7 cellular contexts compared by ENCODE assay signal in genomic region chr18:48007955-48008701, GRCh38.
DNase-seq lines count a peak whose midpoint lies in the region; ATAC-seq and TF ChIP-seq lines count a peak whose summit lies in the region.

No MANE protein-coding gene starts in this region.

- H3K9me3 ChIP-seq in parathyroid adenoma (ENCODE audit: control insufficient read depth, low read length): no peaks in the 10 kb centered on the region
- no peaks in the 10 kb centered on the region for H3K9me3 ChIP-seq in aorta (ENCODE audit: control insufficient read depth, low read length)

- no peaks in the 10 kb centered on the region for H3K79me2 ChIP-seq in parathyroid adenoma

- peaks cover 4% of the 10 kb centered on the region for H3K4me1 ChIP-seq in parathyroid adenoma
- no peaks in the 10 kb centered on the region for H3K4me1 ChIP-seq in aorta (ENCODE audit: control insufficient read depth in 1 of 2, insufficient read depth in 2 of 2, low read length in 2 of 2)

- H2AFZ ChIP-seq in parathyroid adenoma: peak overlapping the region; percentile 99

- intact Hi-C loops in aorta (cut with DNase I): loop anchor here in 1 of 2 donors (2.0 to 10.0 kb wide), 2 partner anchors 75 to 123 kb away; no protein-coding TSS in a partner anchor

- H3K36me3 ChIP-seq in parathyroid adenoma (ENCODE audit: control insufficient read depth, insufficient read depth, low read length) (no peaks in the 10 kb centered on the region), aorta (ENCODE audit: control insufficient read depth in 1 of 2, insufficient read depth in 2 of 2, low read length in 1 of 2) (no peaks in the 10 kb centered on the region)

- H3K4me3 ChIP-seq in GM12875 (ENCODE audit: low read depth, low read length) (peak overlapping the region; percentile 21), parathyroid adenoma (ENCODE audit: low read depth, low read length) (peak overlapping the region; percentile 60), aorta (ENCODE audit: low read length in 2 of 2) (peak overlapping the region; percentile 47 to 70)

- no peaks in the 10 kb centered on the region for H3K27me3 ChIP-seq in parathyroid adenoma (ENCODE audit: control insufficient read depth, insufficient read depth, low read length)
- H3K27me3 ChIP-seq in aorta (ENCODE audit: control insufficient read depth in 1 of 2, insufficient read depth in 2 of 2, low read length in 1 of 2): no peaks in the 10 kb centered on the region

- H3K9ac ChIP-seq in parathyroid adenoma: no peak overlapping the region

- 2 to 4% methylated on average over 44 to 68 of the region's 68 CpGs for WGBS in aorta, 2 donors

- peak; percentile 27 for DNase-seq in NOMO-1 treated with DMSO at 0.1 percent for 48 hours (lab: John Stamatoyannopoulos, UW; ENCODE audit: unreplicated experiment)
- DNase-seq in activated T-helper 9 cell treated with anti-CD3 and anti-CD28 coated beads, Interleukin-2, amount 50 U/mL, for 16 hours (ENCODE audit: low read depth): peak; percentile 26
- DNase-seq in glomerular visceral epithelial cell (ENCODE audit: extremely low spot score): peak; percentile 88
- DNase-seq in aorta: peak; percentile 74 to 90

- ATAC-seq in HG02981 (IDR thresholded peaks at IDR 0.05; ENCODE audit: unreplicated experiment) (peak; percentile 75), aorta (ENCODE audit: low FRiP score) (peak; percentile 90)

- peak overlapping the region; percentile 77 for H3K4me2 ChIP-seq in parathyroid adenoma (ENCODE audit: low read length)

- H3K27ac ChIP-seq in parathyroid adenoma (no peak overlapping the region), aorta (ENCODE audit: low read depth in 1 of 2, low read length in 2 of 2) (no peak overlapping the region)

- peak; percentile 43 for TF ChIP-seq CTCF in GM12875 (IDR thresholded peaks at IDR 0.05; ENCODE audit: borderline replicate concordance, insufficient read depth, low read depth, low read length)
- TF ChIP-seq CTCF in parathyroid adenoma (IDR thresholded peaks at IDR 0.05): peak; percentile 34

Comparison
In these comparisons a context has a peak if more than half of its experiments do, and no peak if none do; other contexts are left out.
1. DNase-seq: peak in every context shown above with its lines; median percentile 88 in glomerular visceral epithelial cell; 82 in aorta; 27 in NOMO-1 treated with DMSO at 0.1 percent for 48 hours; 26 in activated T-helper 9 cell treated with anti-CD3 and anti-CD28 coated beads, Interleukin-2, amount 50 U/mL, for 16 hours.